20 cellular contexts compared by ENCODE assay signal in genomic region chr12:32777159-32777558, GRCh38. TPM values are rescaled to one million over a fixed set of nuclear protein-coding genes. Genes with fewer than 3 reads are reported as not detected.
DNase-seq lines count a peak whose midpoint lies in the region; ATAC-seq and TF ChIP-seq lines count a peak whose summit lies in the region.
"Had no signal": no experiment of that assay in that cellular context is flagged by ENCODE, and none has a peak within 500 bp of the region (broad histone marks: within the 10 kb centered on the region; RNA-seq: fewer than 3 reads in every experiment).

No MANE protein-coding gene starts in this region.

- H3K27ac ChIP-seq in OCI-LY3 (ENCODE audit: low read length) = no peak overlapping the region
- H3K27ac ChIP-seq: BLaER1, PC-9, SJSA1 had no signal

- no peaks in the 10 kb centered on the region for H3K36me3 Mint-ChIP-seq in immature natural killer cell
- H3K36me3 Mint-ChIP-seq: CD8-positive, alpha-beta T cell had no signal

- ATAC-seq in GM19395 (IDR thresholded peaks at IDR 0.05; ENCODE audit: unreplicated experiment) (peak; percentile 59), HG02610 (IDR thresholded peaks at IDR 0.05; ENCODE audit: unreplicated experiment) (peak; percentile 87), GM21576 (IDR thresholded peaks at IDR 0.05; ENCODE audit: unreplicated experiment) (no peak)
- ATAC-seq: CD8-positive, alpha-beta T cell; GM23338; HCT116 had no signal

- peaks cover 2 to 7% (median 2%) of the 10 kb centered on the region in 3 donors for H3K27me3 Mint-ChIP-seq in immature natural killer cell (ENCODE audit: low read depth in 3 of 3)

- H3K4me2 ChIP-seq in OCI-LY3 (ENCODE audit: low read length) = 0 out of 2 replicates have a peak overlapping the region, but pooled peaks have one; percentile 15
- H3K4me2 ChIP-seq: BLaER1, GM23338, PC-9 had no signal

- DNase-seq in GM13977 (ENCODE audit: low spot score) = peak; percentile 18
- no peak for DNase-seq in NCI-H1694 treated with DMSO at 0.1 percent for 48 hours (lab: John Stamatoyannopoulos, UW)
- DNase-seq in immature natural killer cell = no peak
- no peak for DNase-seq in DMS114 treated with DMSO at 0.1 percent for 48 hours (lab: John Stamatoyannopoulos, UW; ENCODE audit: unreplicated experiment)
- DNase-seq: CD8-positive, alpha-beta T cell; DMS79 treated with DMSO at 0.1 percent for 48 hours; NCI-H1930; NCI-H2171; NCI-H446; NCI-H69; PC-9; T-helper 2 cell had no signal

- no peak overlapping the region for H3K9ac ChIP-seq in OCI-LY3 (ENCODE audit: low read length)
- H3K9ac ChIP-seq: BLaER1 had no signal

- no peaks in the 10 kb centered on the region for H3K4me1 Mint-ChIP-seq in immature natural killer cell
- H3K4me1 Mint-ChIP-seq: GM23338 had no signal

- H3K4me1 ChIP-seq in OCI-LY3 (ENCODE audit: low read length) = peaks cover 5% of the 10 kb centered on the region; the same call in 1 of the 2 replicates
- H3K4me1 ChIP-seq: BLaER1, SJSA1 had no signal

- no peaks in the 10 kb centered on the region for H4K20me1 ChIP-seq in OCI-LY3 (ENCODE audit: insufficient read depth, low read length)
- H4K20me1 ChIP-seq: BLaER1 had no signal

- in situ Hi-C loops in GM13977 (cut with MboI; ENCODE audit: low pct_unique_long_range_greater_than_20kb, low sequenced_read_pairs, unreplicated experiment) = no loop called here

- no peak overlapping the region for H3K4me3 ChIP-seq in OCI-LY3 (ENCODE audit: low read length)
- H3K4me3 ChIP-seq: BLaER1, GM23338, PC-9, SJSA1 had no signal

- no peak for TF ChIP-seq CTCF in GM13977 (IDR thresholded peaks at IDR 0.05; ENCODE audit: extremely low read depth, insufficient read depth, missing control alignments)
- TF ChIP-seq CTCF in OCI-LY3 (IDR thresholded peaks at IDR 0.05; ENCODE audit: low read depth, low read length) = no peak

- H3K36me3 ChIP-seq in OCI-LY3 (replicated peaks; ENCODE audit: low read depth, low read length) = no peaks in the 10 kb centered on the region
- H3K36me3 ChIP-seq: BLaER1, SJSA1 had no signal

- peaks cover 0 to 2% (median 0%) of the 10 kb centered on the region in 6 donors for H3K9me3 Mint-ChIP-seq in immature natural killer cell
- H3K9me3 Mint-ChIP-seq: CD8-positive, alpha-beta T cell; GM23338 had no signal

- no peaks in the 10 kb centered on the region for H3K79me2 ChIP-seq in OCI-LY3 (ENCODE audit: low read length)

- H3K27ac Mint-ChIP-seq in immature natural killer cell = no peak overlapping the region
- H3K27ac Mint-ChIP-seq: CD8-positive, alpha-beta T cell; GM23338 had no signal

- H3K9me3 ChIP-seq in OCI-LY3 (ENCODE audit: insufficient read depth, low read length) = no peaks in the 10 kb centered on the region
- H3K9me3 ChIP-seq: BLaER1, SJSA1 had no signal

- H3K27me3 ChIP-seq in OCI-LY3 (ENCODE audit: low read depth, low read length) = peaks cover 41% of the 10 kb centered on the region
- H3K27me3 ChIP-seq: BLaER1, SJSA1 had no signal

- H3K4me3 Mint-ChIP-seq in immature natural killer cell = no peak overlapping the region
- H3K4me3 Mint-ChIP-seq: CD8-positive, alpha-beta T cell; GM23338 had no signal

- no peak overlapping the region for H2AFZ ChIP-seq in OCI-LY3 (ENCODE audit: low read depth, low read length)
- H2AFZ ChIP-seq: GM23338, PC-9 had no signal

RNA-seq across cellular contexts. Expression of gene YARS2, which starts 21.5 kb away (rescaled TPM):
- polyA plus RNA-seq in immature natural killer cell = 10 to 100 TPM in 2 of 3 donors, 1 to 10 TPM in 1; 8.8 to 19.1 (median 13.7) TPM
